In genomic region chr7:83640731-83641533, GRCh38 we compare ENCODE assay signal across 20 cellular contexts. TPM values are rescaled to one million over a fixed set of nuclear protein-coding genes. Genes with fewer than 3 reads are reported as not detected.
DNase-seq lines count a peak whose midpoint lies in the region; ATAC-seq and TF ChIP-seq lines count a peak whose summit lies in the region.
"Had no signal": no experiment of that assay in that cellular context is flagged by ENCODE, and none has a peak within 500 bp of the region (broad histone marks: within the 10 kb centered on the region; RNA-seq: fewer than 3 reads in every experiment).

No MANE protein-coding gene starts in this region.

- H3K9ac ChIP-seq in H9 (ENCODE audit: extremely low read depth, insufficient read length, low read length): no peak overlapping the region
- H3K9ac ChIP-seq: BLaER1 treated with 17β-estradiol and CSF1 and Interleukin-3, amounts not matched to agents 10 nM and 100 nM had no signal

- DNase-seq in H9 (no peak), OCI-M1 (lab: John Stamatoyannopoulos, UW) (peak; percentile 29), iPS-NIHi11 (ENCODE audit: low spot score) (peak; percentile 14), lower lobe of right lung (no peak), COR-L47 (lab: John Stamatoyannopoulos, UW) (no peak)
- DNase-seq: CD8-positive, alpha-beta memory T cell; DMS153; MV-4-11; NCI-H1417 treated with DMSO at 0.1 percent for 48 hours; NCI-H2081; NCI-H82; Peyer's patch had no signal

- H3K27me3 ChIP-seq in ACC112 (ENCODE audit: insufficient read depth, low read length) (no peaks in the 10 kb centered on the region), H9 (ENCODE audit: insufficient read depth, low read length) (no peaks in the 10 kb centered on the region), lower lobe of right lung (ENCODE audit: low read depth) (no peaks in the 10 kb centered on the region)
- H3K27me3 ChIP-seq: BLaER1 treated with 17β-estradiol and CSF1 and Interleukin-3, amounts not matched to agents 10 nM and 100 nM; Peyer's patch had no signal

- H2BK15ac ChIP-seq in H9 (ENCODE audit: low read depth, low read length): no peak overlapping the region

- intact Hi-C loops in lower lobe of right lung (cut with DNase I): no loop called here

- no peak overlapping the region for H2BK12ac ChIP-seq in H9 (ENCODE audit: insufficient read length, low read depth, low read length)

- no peak overlapping the region for H2AK5ac ChIP-seq in H9 (ENCODE audit: insufficient read length, low read length)

- H3K4me1 Mint-ChIP-seq in H9: peaks cover 20 to 28% of the 10 kb centered on the region in 2 experiments
- H3K4me1 Mint-ChIP-seq: CD8-positive, alpha-beta memory T cell had no signal

- H3K36me3 Mint-ChIP-seq in H9 (ENCODE audit: insufficient read depth in 1 of 3, low read depth in 3 of 3): no peaks in the 10 kb centered on the region; a peak in 1 of 7 replicates
- H3K36me3 Mint-ChIP-seq: CD8-positive, alpha-beta memory T cell had no signal

- no peak for ATAC-seq in lower lobe of right lung
- ATAC-seq in HG03280 (IDR thresholded peaks at IDR 0.05; ENCODE audit: unreplicated experiment): no peak
- ATAC-seq in HG02970 (IDR thresholded peaks at IDR 0.05; ENCODE audit: low FRiP score, unreplicated experiment): no peak
- ATAC-seq: K562, Right ventricle myocardium inferior had no signal

- WGBS in H9 (ENCODE audit: extremely low coverage, insufficient read length, low lambda C conversion rate): no CpG with 5 or more reads among the region's 1 CpG

- H3K18ac ChIP-seq in H9 (ENCODE audit: insufficient read length, low read depth, low read length): no peak overlapping the region

- no peak overlapping the region for H4K8ac ChIP-seq in H9 (replicated peaks; ENCODE audit: insufficient read length, low read depth, low read length)

- H3K27ac ChIP-seq in ACC112 (ENCODE audit: low read depth, low read length) (no peak overlapping the region), H9 (ENCODE audit: insufficient read length, low read depth, low read length) (no peak overlapping the region), lower lobe of right lung (no peak overlapping the region)
- H3K27ac ChIP-seq: BLaER1 treated with 17β-estradiol and CSF1 and Interleukin-3, amounts not matched to agents 10 nM and 100 nM; Peyer's patch; SK-N-MC had no signal

- no peak overlapping the region for H3K4me3 ChIP-seq in ACC112 (ENCODE audit: low read depth, low read length)
- no peak overlapping the region for H3K4me3 ChIP-seq in lower lobe of right lung
- H3K4me3 ChIP-seq: BLaER1 treated with 17β-estradiol and CSF1 and Interleukin-3, amounts not matched to agents 10 nM and 100 nM; HAP-1; K562; Peyer's patch; SK-N-MC had no signal

- no peak overlapping the region for H2BK120ac ChIP-seq in H9 (ENCODE audit: low read depth, low read length, poor library complexity, severe bottlenecking)

- H2AFZ ChIP-seq in ACC112 (ENCODE audit: low read length, unreplicated experiment): peak overlapping the region; percentile 46
- no peak overlapping the region for H2AFZ ChIP-seq in H9 (ENCODE audit: low read length)

- H3K9me3 ChIP-seq in H9 (ENCODE audit: control insufficient read depth, low read depth, low read length) (no peaks in the 10 kb centered on the region), lower lobe of right lung (no peaks in the 10 kb centered on the region)
- H3K9me3 ChIP-seq: BLaER1 treated with 17β-estradiol and CSF1 and Interleukin-3, amounts not matched to agents 10 nM and 100 nM; HAP-1; Peyer's patch had no signal

- H3K4me3 Mint-ChIP-seq in H9: no peak overlapping the region; a peak in 1 of 5 replicates
- H3K4me3 Mint-ChIP-seq: CD8-positive, alpha-beta memory T cell had no signal

- H3K56ac ChIP-seq in H9 (ENCODE audit: insufficient read length, low read depth, low read length): no peak overlapping the region

- H3K4me1 ChIP-seq in ACC112 (ENCODE audit: control insufficient read depth, insufficient read depth, low read length, unreplicated experiment) (peaks cover 6% of the 10 kb centered on the region), H9 (ENCODE audit: insufficient read depth, low read length) (peaks cover 2% of the 10 kb centered on the region; the same call in 1 of the 2 replicates), lower lobe of right lung (no peaks in the 10 kb centered on the region)
- H3K4me1 ChIP-seq: BLaER1 treated with 17β-estradiol and CSF1 and Interleukin-3, amounts not matched to agents 10 nM and 100 nM; Peyer's patch had no signal

- no peak overlapping the region for H3T11ph ChIP-seq in H9 (ENCODE audit: low read length)

- H2BK20ac ChIP-seq in H9 (ENCODE audit: low read depth, low read length, poor library complexity, severe bottlenecking): no peak overlapping the region

- no peak overlapping the region for H3K4ac ChIP-seq in H9 (ENCODE audit: low read depth, low read length)

- H3K79me2 ChIP-seq in ACC112 (ENCODE audit: control insufficient read depth, insufficient read depth, low read length, unreplicated experiment) (no peaks in the 10 kb centered on the region), H9 (ENCODE audit: insufficient read depth, low read length) (no peaks in the 10 kb centered on the region)

- no peak overlapping the region for H4K91ac ChIP-seq in H9 (ENCODE audit: insufficient read length, low read depth, low read length)

- no peak overlapping the region for H2BK5ac ChIP-seq in H9 (ENCODE audit: insufficient read length, low read length)

- H3K79me1 ChIP-seq in H9 (ENCODE audit: insufficient read depth, low read depth, low read length, poor library complexity, severe bottlenecking): no peaks in the 10 kb centered on the region

- no peaks in the 10 kb centered on the region for H3K23me2 ChIP-seq in H9 (ENCODE audit: insufficient read length, low read depth, low read length, poor library complexity, severe bottlenecking)

- H3K23ac ChIP-seq in H9 (ENCODE audit: insufficient read length, low read depth, low read length): no peak overlapping the region

- H4K20me1 ChIP-seq in H9 (ENCODE audit: control insufficient read depth, insufficient read depth, insufficient read length): no peaks in the 10 kb centered on the region
- H4K20me1 ChIP-seq: BLaER1 treated with 17β-estradiol and CSF1 and Interleukin-3, amounts not matched to agents 10 nM and 100 nM had no signal

- H3K14ac ChIP-seq in H9 (ENCODE audit: insufficient read depth, low read length): no peak overlapping the region

- no peaks in the 10 kb centered on the region for H3K27me3 Mint-ChIP-seq in H9 (ENCODE audit: low read depth)
- H3K27me3 Mint-ChIP-seq: CD8-positive, alpha-beta memory T cell had no signal

- H3K4me2 ChIP-seq in H9 (ENCODE audit: insufficient read depth, insufficient read length, low read length): no peak overlapping the region
- H3K4me2 ChIP-seq: BLaER1 treated with 17β-estradiol and CSF1 and Interleukin-3, amounts not matched to agents 10 nM and 100 nM had no signal

- H3K9me3 Mint-ChIP-seq in H9: no peaks in the 10 kb centered on the region

- H3K36me3 ChIP-seq in ACC112 (ENCODE audit: insufficient read depth, low read length): no peaks in the 10 kb centered on the region
- no peaks in the 10 kb centered on the region for H3K36me3 ChIP-seq in lower lobe of right lung
- H3K36me3 ChIP-seq: BLaER1 treated with 17β-estradiol and CSF1 and Interleukin-3, amounts not matched to agents 10 nM and 100 nM; HAP-1; Peyer's patch had no signal

- TF ChIP-seq CTCF in H9 (conservative IDR thresholded peaks at IDR 0.05) (no peak), lower lobe of right lung (IDR thresholded peaks at IDR 0.05) (no peak)

- peak overlapping the region in 2 of 3 experiments; percentile 30 to 68; a peak in 4 of 7 replicates for H3K27ac Mint-ChIP-seq in H9
- H3K27ac Mint-ChIP-seq: CD8-positive, alpha-beta memory T cell had no signal

- no peak overlapping the region for H4K5ac ChIP-seq in H9 (ENCODE audit: insufficient read length, low read depth, low read length)

RNA-seq across cellular contexts. Expression of gene SEMA3E, which starts 8.0 kb away (rescaled TPM):
- total RNA-seq in H9 (2021) (0.39 and 0.61 TPM in 2 replicates), lower lobe of right lung (8.8 TPM)
- total RNA-seq: CD8-positive, alpha-beta memory T cell had no signal

Comparison
In these comparisons a context has a peak if more than half of its experiments do, and no peak if none do; other contexts are left out.
1. DNase-seq: peak in OCI-M1 (single experiment) and iPS-NIHi11 (single experiment); none in H9 (single experiment), lower lobe of right lung (single experiment) and COR-L47 (single experiment).